Comparison of ENCODE assay signal across 22 cellular contexts in genomic region chr4:149238097-149238496, GRCh38.
"Had no signal": no experiment of that assay in that cellular context is flagged by ENCODE, and none has a peak within 500 bp of the region (broad histone marks: within the 10 kb centered on the region; RNA-seq: fewer than 3 reads in every experiment).

No MANE protein-coding gene starts in this region.

- H3K4me3 ChIP-seq: SJSA1, SK-N-MC had no signal

- ATAC-seq: T-helper 17 cell had no signal

- H3K4me1 ChIP-seq: SJSA1 had no signal

- H3K4me3 Mint-ChIP-seq: T-helper 17 cell had no signal

- H3K36me3 ChIP-seq: SJSA1 had no signal

- H3K27me3 Mint-ChIP-seq: T-helper 17 cell had no signal

- H3K27ac Mint-ChIP-seq: T-helper 17 cell had no signal

- H3K4me1 Mint-ChIP-seq: T-helper 17 cell had no signal

- DNase-seq: KBM-7; NCI-H1092 treated with DMSO at 0.1 percent for 48 hours; NCI-H1436; NCI-H187; NCI-H2029; NCI-H2081 treated with DMSO at 0.1 percent for 48 hours; NCI-H2171; NCI-H226; NCI-H446; NCI-H510A; NCI-H524 treated with DMSO at 0.1 percent for 48 hours; NCI-H69; NCI-H774; NK-92 treated with Interleukin-12 subunit alpha and Interleukin-12 subunit beta, amount 100 ng/mL, for 24 hours; Right ventricle myocardium superior; RPMI8226; SIG-M5; T-helper 1 cell; T-helper 17 cell had no signal

- FAIRE-seq: RCC 7860 had no signal

- H3K9me3 ChIP-seq: SJSA1 had no signal

- H3K27ac ChIP-seq: SJSA1, SK-N-MC had no signal

- H3K27me3 ChIP-seq: SJSA1 had no signal
